8 cellular contexts compared by ENCODE assay signal in genomic region chr3:195543642-195544536, GRCh38. TPM values are rescaled to one million over a fixed set of nuclear protein-coding genes. Genes with fewer than 3 reads are reported as not detected.
DNase-seq lines count a peak whose midpoint lies in the region; ATAC-seq and TF ChIP-seq lines count a peak whose summit lies in the region.

No MANE protein-coding gene starts in this region.

- ATAC-seq in HG02973 (IDR thresholded peaks at IDR 0.05; ENCODE audit: unreplicated experiment) (no peak), HG02852 (IDR thresholded peaks at IDR 0.05; ENCODE audit: unreplicated experiment) (no peak), HG03457 (IDR thresholded peaks at IDR 0.05; ENCODE audit: unreplicated experiment) (no peak)

- H3K4me3 ChIP-seq in SJSA1 (peak overlapping the region; percentile 91), esophagus squamous epithelium (peak overlapping the region; percentile 60 to 95 (median 83)), neutrophil (ENCODE audit: low read depth in 1 of 2, low read length in 1 of 2) (peak overlapping the region; percentile 81 to 91)

- no peak for TF ChIP-seq POLR2A in esophagus squamous epithelium (IDR thresholded peaks at IDR 0.05)

- H3K9me3 ChIP-seq in SJSA1 (replicated peaks), result no peaks in the 10 kb centered on the region
- no peaks in the 10 kb centered on the region for H3K9me3 ChIP-seq in esophagus squamous epithelium
- no peaks in the 10 kb centered on the region for H3K9me3 ChIP-seq in neutrophil

- DNase-seq in stimulated activated CD4-positive, alpha-beta T cell treated with anti-CD3 and anti-CD28 coated beads, Interleukin-2, amount 100 ng/mL, for 24 hours, result peak; percentile 18 to 32
- no peak for DNase-seq in stimulated activated CD4-positive, alpha-beta T cell treated with anti-CD3 and anti-CD28 coated beads, Interleukin-4, amount 100 ng/mL, for 4 hours
- DNase-seq in SJSA1 (ENCODE audit: low read depth in 1 of 2, low spot score in 2 of 2) (no peak), esophagus squamous epithelium (lab: John Stamatoyannopoulos, UW) (no peak)

- WGBS in esophagus squamous epithelium, 2 donors, result 31 to 50% methylated on average over 17 to 32 of the region's 32 CpGs

- no peaks in the 10 kb centered on the region for H3K27me3 ChIP-seq in SJSA1 (replicated peaks)
- no peaks in the 10 kb centered on the region for H3K27me3 ChIP-seq in esophagus squamous epithelium
- H3K27me3 ChIP-seq in neutrophil, result peaks cover 36% of the 10 kb centered on the region

- intact Hi-C loops in esophagus squamous epithelium (cut with DNase I), result no loop called here

- peaks cover 5% of the 10 kb centered on the region for H3K36me3 ChIP-seq in SJSA1
- no peaks in the 10 kb centered on the region for H3K36me3 ChIP-seq in esophagus squamous epithelium
- no peaks in the 10 kb centered on the region for H3K36me3 ChIP-seq in neutrophil

- no peak overlapping the region for H3K27ac ChIP-seq in SJSA1
- H3K27ac ChIP-seq in esophagus squamous epithelium, result peak overlapping the region; percentile 92 to 96 (median 95)
- peak overlapping the region; percentile 94 for H3K27ac ChIP-seq in neutrophil

- TF ChIP-seq CTCF in esophagus squamous epithelium (IDR thresholded peaks at IDR 0.05), result no peak
- TF ChIP-seq CTCF in neutrophil (IDR thresholded peaks at IDR 0.05), result no peak

- H3K4me1 ChIP-seq in SJSA1 (replicated peaks) (peaks cover 38% of the 10 kb centered on the region), esophagus squamous epithelium (peaks cover 31 to 87% (median 32%) of the 10 kb centered on the region in 3 donors), neutrophil (ENCODE audit: control insufficient read depth in 1 of 2, insufficient read depth in 1 of 2, low read depth in 1 of 2, low read length in 1 of 2) (peaks cover 40 to 61% of the 10 kb centered on the region in 2 experiments)

RNA-seq across cellular contexts. Expression of gene PPP1R2, which starts 0.8 kb away (rescaled TPM):
- 54.8 and 75.1 TPM in 2 replicates for total RNA-seq in SJSA1 (2014; rRNA removed; shearing (Covaris generic))
- total RNA-seq in esophagus squamous epithelium, result 10 to 100 TPM; 31.8 to 60.5 (median 46.1) TPM

RNA-seq across cellular contexts. Expression of gene APOD, which starts 39.9 kb away (rescaled TPM):
- not detected in 2 replicates for total RNA-seq in SJSA1 (2014; rRNA removed; shearing (Covaris generic))
- total RNA-seq in esophagus squamous epithelium, result 100 to 1,000 TPM in 1 of 4 donors, 10 to 100 TPM in 3; 13.6 to 319 (median 55.9) TPM

Comparison
In these comparisons a context has a peak if more than half of its experiments do, and no peak if none do; other contexts are left out.
1. DNase-seq: peak in stimulated activated CD4-positive, alpha-beta T cell treated with anti-CD3 and anti-CD28 coated beads, Interleukin-2, amount 100 ng/mL, for 24 hours (2 of 2); none in stimulated activated CD4-positive, alpha-beta T cell treated with anti-CD3 and anti-CD28 coated beads, Interleukin-4, amount 100 ng/mL, for 4 hours (0 of 2), SJSA1 (0 of 2) and esophagus squamous epithelium (single experiment).
2. RNA of gene APOD, which starts 39.9 kb away (total RNA-seq): 13.6 to 319 TPM in esophagus squamous epithelium; not detected in SJSA1; every median in the first group is over 10 times any median in the second.
3. Peak in every context shown above with its lines, with median percentiles within 50 percentile points of each other: H3K4me3 ChIP-seq.